In genomic region chr1:1889847-1890505, GRCh38 we compare ENCODE assay signal across 9 cellular contexts. TPM values are rescaled to one million over a fixed set of nuclear protein-coding genes. Genes with fewer than 3 reads are reported as not detected.
DNase-seq lines count a peak whose midpoint lies in the region; ATAC-seq, FAIRE-seq and TF ChIP-seq lines count a peak whose summit lies in the region.
"Had no signal": no experiment of that assay in that cellular context is flagged by ENCODE, and none has a peak within 500 bp of the region (broad histone marks: within the 10 kb centered on the region; RNA-seq: fewer than 3 reads in every experiment).

No MANE protein-coding gene starts in this region.

- H2AFZ ChIP-seq in OCI-LY3 (ENCODE audit: low read depth, low read length): no peak overlapping the region

- TF ChIP-seq CTCF in OCI-LY3 (IDR thresholded peaks at IDR 0.05; ENCODE audit: low read depth, low read length) (no peak), pancreas (IDR thresholded peaks at IDR 0.05) (no peak)

- peaks cover 64% of the 10 kb centered on the region for H3K79me2 ChIP-seq in OCI-LY3 (ENCODE audit: low read length)

- H3K27me3 ChIP-seq in OCI-LY3 (ENCODE audit: low read depth, low read length) (peaks cover 5% of the 10 kb centered on the region), pancreas (no peaks in the 10 kb centered on the region)

- peaks cover 48% of the 10 kb centered on the region for H4K20me1 ChIP-seq in OCI-LY3 (ENCODE audit: insufficient read depth, low read length)

- intact Hi-C loops in pancreas (cut with DNase I): loop anchor here in 2 of 3 donors (10.0 kb wide), 1 partner anchor 105 kb away; no protein-coding TSS in a partner anchor

- ATAC-seq in HG02870 (IDR thresholded peaks at IDR 0.05; ENCODE audit: unreplicated experiment) (peak; percentile 29), pancreas (peak in 1 of 4 donors; percentile 8)

- FAIRE-seq in pancreas (lab: Jason Lieb, UNC): no peak
- FAIRE-seq: G401.6 had no signal

- WGBS in pancreas, 2 donors: 0 to 1% methylated on average over 86 to 88 of the region's 88 CpGs

- peak overlapping the region; percentile 85 for H3K4me2 ChIP-seq in OCI-LY3 (ENCODE audit: low read length)

- DNase-seq in NCI-H2081 (lab: John Stamatoyannopoulos, UW): peak; percentile 30 to 41
- DNase-seq in NCI-H2081 treated with DMSO at 0.1 percent for 48 hours (lab: John Stamatoyannopoulos, UW): no peak
- peak; percentile 14 for DNase-seq in activated gamma-delta T cell treated with anti-CD3 and anti-CD28 coated beads, Interleukin-2, amount 50 U/mL, for 16 hours (ENCODE audit: low read depth)
- DNase-seq in globus pallidus (ENCODE audit: low spot score): peak; percentile 42
- DNase-seq in pancreas: peak in 5 of 6 donors; percentile 23 to 81 (median 56)
- no peak for DNase-seq in COR-L47 (lab: John Stamatoyannopoulos, UW)

- H3K27ac ChIP-seq in OCI-LY3 (ENCODE audit: low read length) (peak overlapping the region; percentile 65), pancreas (peak overlapping the region in 3 of 4 donors; percentile 24 to 88 (median 67))

- peak overlapping the region; percentile 93 for H3K4me3 ChIP-seq in OCI-LY3 (ENCODE audit: low read length)
- peak overlapping the region; percentile 60 to 93 (median 70) for H3K4me3 ChIP-seq in pancreas

- H3K4me1 ChIP-seq in OCI-LY3 (ENCODE audit: low read length): peaks cover 28% of the 10 kb centered on the region
- H3K4me1 ChIP-seq in pancreas: peaks cover 18 to 28% (median 26%) of the 10 kb centered on the region in 3 donors

- H3K36me3 ChIP-seq in OCI-LY3 (replicated peaks; ENCODE audit: low read depth, low read length) (peaks cover 15% of the 10 kb centered on the region), pancreas (no peaks in the 10 kb centered on the region)

- peak overlapping the region; percentile 92 for H3K9ac ChIP-seq in OCI-LY3 (ENCODE audit: low read length)

- H3K9me3 ChIP-seq in OCI-LY3 (ENCODE audit: insufficient read depth, low read length) (no peaks in the 10 kb centered on the region), pancreas (no peaks in the 10 kb centered on the region)

RNA-seq across cellular contexts. Expression of gene GNB1, which starts 0.9 kb away (rescaled TPM):
- 100 to 1,000 TPM in 2 of 6 donors, 10 to 100 TPM in 4; 75.4 to 160 (median 97.5) TPM for total RNA-seq in pancreas
- 10 to 100 TPM; 42.3 to 71.1 TPM for polyA plus RNA-seq in pancreas

RNA-seq across cellular contexts. Expression of gene CALML6, which starts 25.1 kb away (rescaled TPM):
- 1 to 10 TPM in 3 of 6 donors, under 1 TPM in 3; 0.39 to 1.4 (median 0.86) TPM for total RNA-seq in pancreas
- polyA plus RNA-seq in pancreas: 1 to 10 TPM; 3.6 to 4.4 TPM

RNA-seq across cellular contexts. Expression of gene TMEM52, which starts 29.1 kb away (rescaled TPM):
- total RNA-seq in pancreas: 10 to 100 TPM; 43.6 to 98.9 (median 78.6) TPM
- 100 to 1,000 TPM in 1 of 2 donors, 10 to 100 TPM in 1; 72.2 to 120 TPM for polyA plus RNA-seq in pancreas

Comparison
In these comparisons a context has a peak if more than half of its experiments do, and no peak if none do; other contexts are left out.
1. DNase-seq: peak in NCI-H2081 (2 of 2), activated gamma-delta T cell treated with anti-CD3 and anti-CD28 coated beads, Interleukin-2, amount 50 U/mL, for 16 hours (single experiment), globus pallidus (single experiment) and pancreas (5 of 6); none in NCI-H2081 treated with DMSO at 0.1 percent for 48 hours (single experiment) and COR-L47 (single experiment).